24 cellular contexts compared by ENCODE assay signal in genomic region chr17:80852476-80853015, GRCh38.
DNase-seq lines count a peak whose midpoint lies in the region; ATAC-seq and TF ChIP-seq lines count a peak whose summit lies in the region.
"Had no signal": no experiment of that assay in that cellular context is flagged by ENCODE, and none has a peak within 500 bp of the region (broad histone marks: within the 10 kb centered on the region; RNA-seq: fewer than 3 reads in every experiment).

No MANE protein-coding gene starts in this region.

- H3K36me3 ChIP-seq in osteoblast (ENCODE audit: insufficient read depth, low read length), result peaks cover 4% of the 10 kb centered on the region
- H3K36me3 ChIP-seq: breast epithelium, ovary had no signal

- no peak overlapping the region for H2BK120ac ChIP-seq in H9 (ENCODE audit: low read depth, low read length, poor library complexity, severe bottlenecking)

- H3K79me2 ChIP-seq in H9 (ENCODE audit: insufficient read depth, low read length) (no peaks in the 10 kb centered on the region), osteoblast (ENCODE audit: insufficient read depth, low read length) (no peaks in the 10 kb centered on the region)

- H4K20me1 ChIP-seq in H9 (ENCODE audit: control insufficient read depth, insufficient read depth, insufficient read length), result no peaks in the 10 kb centered on the region
- H4K20me1 ChIP-seq in osteoblast (ENCODE audit: insufficient read depth, low read length), result no peaks in the 10 kb centered on the region

- no peak overlapping the region for H4K91ac ChIP-seq in H9 (ENCODE audit: insufficient read length, low read depth, low read length)

- H3K27ac Mint-ChIP-seq in T-helper 1 cell treated with Interleukin-12 subunit alpha and Interleukin-12 subunit beta and Interleukin-4 antibody, amounts not matched to agents 30 μg/mL and 1 μg/mL, for 36 hours, result peak overlapping the region; percentile 63
- peak overlapping the region in 2 of 3 experiments; percentile 45 to 49; a peak in 4 of 7 replicates for H3K27ac Mint-ChIP-seq in H9
- peak overlapping the region; percentile 22 for H3K27ac Mint-ChIP-seq in central memory CD8-positive, alpha-beta T cell (ENCODE audit: low read depth)
- no peak overlapping the region for H3K27ac Mint-ChIP-seq in activated T-helper 1 cell treated with anti-CD3 and anti-CD28 coated beads, Interleukin-12 subunit alpha, Interleukin-12 subunit beta, Interleukin-2, Interleukin-4 antibody, amounts not matched to agents 30 ng/mL and 10 ng/mL and 1 ng/mL, durations not matched to agents 14 hours and 24 hours and 36 hours
- H3K27ac Mint-ChIP-seq: natural killer cell had no signal

- no peaks in the 10 kb centered on the region for H3K27me3 ChIP-seq in H9 (ENCODE audit: insufficient read depth, low read length)
- no peaks in the 10 kb centered on the region for H3K27me3 ChIP-seq in osteoblast (ENCODE audit: insufficient read depth, low read length)
- H3K27me3 ChIP-seq: breast epithelium, ovary, right atrium auricular region had no signal

- no peak overlapping the region for H3K56ac ChIP-seq in H9 (ENCODE audit: insufficient read length, low read depth, low read length)

- no peak overlapping the region for H3K27ac ChIP-seq in H9 (ENCODE audit: insufficient read length, low read depth, low read length)
- H3K27ac ChIP-seq in osteoblast (ENCODE audit: low read depth, low read length), result peak overlapping the region; percentile 87
- H3K27ac ChIP-seq: 22Rv1, breast epithelium, KMS-11, ovary, right atrium auricular region had no signal

- H3K4me3 Mint-ChIP-seq in T-helper 1 cell treated with Interleukin-12 subunit alpha and Interleukin-12 subunit beta and Interleukin-4 antibody, amounts not matched to agents 30 μg/mL and 1 μg/mL, for 36 hours, result no peak overlapping the region
- no peak overlapping the region for H3K4me3 Mint-ChIP-seq in H9
- no peak overlapping the region for H3K4me3 Mint-ChIP-seq in central memory CD8-positive, alpha-beta T cell
- H3K4me3 Mint-ChIP-seq in activated T-helper 1 cell treated with anti-CD3 and anti-CD28 coated beads, Interleukin-12 subunit alpha, Interleukin-12 subunit beta, Interleukin-2, Interleukin-4 antibody, amounts not matched to agents 30 ng/mL and 10 ng/mL and 1 ng/mL, durations not matched to agents 14 hours and 24 hours and 36 hours, result no peak overlapping the region
- H3K4me3 Mint-ChIP-seq: CD4-positive, CD25-positive, alpha-beta regulatory T cell; natural killer cell; T-helper 17 cell; type B pancreatic cell had no signal

- H4K8ac ChIP-seq in H9 (replicated peaks; ENCODE audit: insufficient read length, low read depth, low read length), result no peak overlapping the region

- no peak overlapping the region for H2BK20ac ChIP-seq in H9 (ENCODE audit: low read depth, low read length, poor library complexity, severe bottlenecking)

- no peak overlapping the region for H3K18ac ChIP-seq in H9 (ENCODE audit: insufficient read length, low read depth, low read length)

- intact Hi-C loops in activated T-helper 1 cell treated with anti-CD3 and anti-CD28 coated beads, Interleukin-12 subunit alpha, Interleukin-12 subunit beta, Interleukin-2, Interleukin-4 antibody, amounts not matched to agents 30 ng/mL and 10 ng/mL and 1 ng/mL, durations not matched to agents 14 hours and 24 hours and 36 hours (cut with micrococcal nuclease), result no loop called here

- H3K4me2 ChIP-seq in H9 (ENCODE audit: insufficient read depth, insufficient read length, low read length) (no peak overlapping the region), osteoblast (ENCODE audit: insufficient read depth, low read length) (no peak overlapping the region)
- H3K4me2 ChIP-seq: KMS-11 had no signal

- H2BK5ac ChIP-seq in H9 (ENCODE audit: insufficient read length, low read length), result no peak overlapping the region

- no peaks in the 10 kb centered on the region for H3K9me3 ChIP-seq in H9 (ENCODE audit: control insufficient read depth, low read depth, low read length)
- H3K9me3 ChIP-seq in osteoblast (ENCODE audit: low read depth, low read length), result no peaks in the 10 kb centered on the region
- H3K9me3 ChIP-seq: breast epithelium, ovary, right atrium auricular region had no signal

- no peaks in the 10 kb centered on the region for H3K23me2 ChIP-seq in H9 (ENCODE audit: insufficient read length, low read depth, low read length, poor library complexity, severe bottlenecking)

- H4K5ac ChIP-seq in H9 (ENCODE audit: insufficient read length, low read depth, low read length), result no peak overlapping the region

- no CpG with 5 or more reads among the region's 11 CpGs for WGBS in H9 (ENCODE audit: extremely low coverage, insufficient read length, low lambda C conversion rate)

- no peak overlapping the region for H2AFZ ChIP-seq in H9 (ENCODE audit: low read length)
- no peak overlapping the region for H2AFZ ChIP-seq in osteoblast (ENCODE audit: low read length)

- H3K4me1 ChIP-seq in H9 (ENCODE audit: insufficient read depth, low read length) (no peaks in the 10 kb centered on the region), osteoblast (ENCODE audit: insufficient read depth, low read length) (peaks cover 48% of the 10 kb centered on the region)
- H3K4me1 ChIP-seq: breast epithelium, right atrium auricular region had no signal

- H3K23ac ChIP-seq in H9 (ENCODE audit: insufficient read length, low read depth, low read length), result no peak overlapping the region

- H3K14ac ChIP-seq in H9 (ENCODE audit: insufficient read depth, low read length), result no peak overlapping the region; the same call in 1 of the 2 replicates

- no peak overlapping the region for H3T11ph ChIP-seq in H9 (ENCODE audit: low read length)

- H2BK15ac ChIP-seq in H9 (ENCODE audit: low read depth, low read length), result no peak overlapping the region

- no peak for ATAC-seq in central memory CD8-positive, alpha-beta T cell (replicated peaks; ENCODE audit: extremely low read depth, poor library complexity, severe bottlenecking)
- ATAC-seq: natural killer cell, T-helper 17 cell had no signal

- no peak for TF ChIP-seq CTCF in H9 (conservative IDR thresholded peaks at IDR 0.05)
- TF ChIP-seq CTCF in osteoblast (IDR thresholded peaks at IDR 0.05; ENCODE audit: extremely low read depth, low read depth, low read length), result no peak
- no peak for TF ChIP-seq CTCF in GM20000 (IDR thresholded peaks at IDR 0.05; ENCODE audit: extremely low read depth, missing control alignments)

- no peak overlapping the region for H3K9ac ChIP-seq in H9 (ENCODE audit: extremely low read depth, insufficient read length, low read length)
- H3K9ac ChIP-seq: KMS-11 had no signal

- H3K4me3 ChIP-seq in osteoblast (ENCODE audit: insufficient read depth, low read length), result no peak overlapping the region
- H3K4me3 ChIP-seq: breast epithelium, ovary, right atrium auricular region had no signal

- DNase-seq in T-helper 1 cell (no peak), H9 (no peak), osteoblast (ENCODE audit: insufficient read length, low spot score, missing footprints) (no peak), GM20000 (ENCODE audit: low spot score) (no peak), NCI-H2107 (lab: John Stamatoyannopoulos, UW) (no peak)
- no peak for DNase-seq in central memory CD8-positive, alpha-beta T cell (ENCODE audit: low spot score in 2 of 2)
- DNase-seq in activated T-helper 1 cell treated with anti-CD3 and anti-CD28 coated beads, Interleukin-12 subunit alpha, Interleukin-12 subunit beta, Interleukin-2, Interleukin-4 antibody, amounts not matched to agents 30 ng/mL and 10 ng/mL and 1 ng/mL, durations not matched to agents 14 hours and 24 hours and 36 hours (ENCODE audit: low spot score), result no peak
- DNase-seq: activated effector memory CD4-positive, alpha-beta T cell treated with Interleukin-2 at 50 U/mL for 16 hours; CD4-positive, CD25-positive, alpha-beta regulatory T cell; effector memory CD4-positive, alpha-beta T cell; erythroblast; MM.1S; natural killer cell; NCI-H1417 treated with DMSO at 0.1 percent for 48 hours; NCI-H2081 treated with DMSO at 0.1 percent for 48 hours; NCI-H345; T-helper 17 cell had no signal

- no peaks in the 10 kb centered on the region for H3K9me3 Mint-ChIP-seq in T-helper 1 cell treated with Interleukin-12 subunit alpha and Interleukin-12 subunit beta and Interleukin-4 antibody, amounts not matched to agents 30 μg/mL and 1 μg/mL, for 36 hours
- no peaks in the 10 kb centered on the region for H3K9me3 Mint-ChIP-seq in H9
- H3K9me3 Mint-ChIP-seq in central memory CD8-positive, alpha-beta T cell, result no peaks in the 10 kb centered on the region
- no peaks in the 10 kb centered on the region for H3K9me3 Mint-ChIP-seq in activated T-helper 1 cell treated with anti-CD3 and anti-CD28 coated beads, Interleukin-12 subunit alpha, Interleukin-12 subunit beta, Interleukin-2, Interleukin-4 antibody, amounts not matched to agents 30 ng/mL and 10 ng/mL and 1 ng/mL, durations not matched to agents 14 hours and 24 hours and 36 hours
- H3K9me3 Mint-ChIP-seq: CD4-positive, CD25-positive, alpha-beta regulatory T cell; natural killer cell; type B pancreatic cell had no signal

- H2BK12ac ChIP-seq in H9 (ENCODE audit: insufficient read length, low read depth, low read length), result no peak overlapping the region

- no peaks in the 10 kb centered on the region for H3K27me3 Mint-ChIP-seq in T-helper 1 cell treated with Interleukin-12 subunit alpha and Interleukin-12 subunit beta and Interleukin-4 antibody, amounts not matched to agents 30 μg/mL and 1 μg/mL, for 36 hours (ENCODE audit: low read depth)
- no peaks in the 10 kb centered on the region for H3K27me3 Mint-ChIP-seq in H9 (ENCODE audit: low read depth)
- H3K27me3 Mint-ChIP-seq in central memory CD8-positive, alpha-beta T cell, result no peaks in the 10 kb centered on the region
- no peaks in the 10 kb centered on the region for H3K27me3 Mint-ChIP-seq in activated T-helper 1 cell treated with anti-CD3 and anti-CD28 coated beads, Interleukin-12 subunit alpha, Interleukin-12 subunit beta, Interleukin-2, Interleukin-4 antibody, amounts not matched to agents 30 ng/mL and 10 ng/mL and 1 ng/mL, durations not matched to agents 14 hours and 24 hours and 36 hours (ENCODE audit: insufficient read depth)
- H3K27me3 Mint-ChIP-seq: CD4-positive, CD25-positive, alpha-beta regulatory T cell; T-helper 17 cell; type B pancreatic cell had no signal

- H3K79me1 ChIP-seq in H9 (ENCODE audit: insufficient read depth, low read depth, low read length, poor library complexity, severe bottlenecking), result no peaks in the 10 kb centered on the region

- peaks cover 64% of the 10 kb centered on the region for H3K36me3 Mint-ChIP-seq in T-helper 1 cell treated with Interleukin-12 subunit alpha and Interleukin-12 subunit beta and Interleukin-4 antibody, amounts not matched to agents 30 μg/mL and 1 μg/mL, for 36 hours (ENCODE audit: low read depth)
- peaks cover 4 to 19% (median 5%) of the 10 kb centered on the region in 3 experiments; a peak in 6 of 7 replicates for H3K36me3 Mint-ChIP-seq in H9 (ENCODE audit: insufficient read depth in 1 of 3, low read depth in 3 of 3)
- H3K36me3 Mint-ChIP-seq in central memory CD8-positive, alpha-beta T cell (ENCODE audit: insufficient read depth), result peaks cover 7% of the 10 kb centered on the region
- H3K36me3 Mint-ChIP-seq in activated T-helper 1 cell treated with anti-CD3 and anti-CD28 coated beads, Interleukin-12 subunit alpha, Interleukin-12 subunit beta, Interleukin-2, Interleukin-4 antibody, amounts not matched to agents 30 ng/mL and 10 ng/mL and 1 ng/mL, durations not matched to agents 14 hours and 24 hours and 36 hours (ENCODE audit: low read depth), result peaks cover 62% of the 10 kb centered on the region
- H3K36me3 Mint-ChIP-seq: natural killer cell had no signal

- H3K4ac ChIP-seq in H9 (ENCODE audit: low read depth, low read length), result no peak overlapping the region

- H3K4me1 Mint-ChIP-seq in T-helper 1 cell treated with Interleukin-12 subunit alpha and Interleukin-12 subunit beta and Interleukin-4 antibody, amounts not matched to agents 30 μg/mL and 1 μg/mL, for 36 hours (ENCODE audit: low read depth), result peaks cover 70% of the 10 kb centered on the region
- peaks cover 11 to 19% of the 10 kb centered on the region in 2 experiments for H3K4me1 Mint-ChIP-seq in H9
- H3K4me1 Mint-ChIP-seq in central memory CD8-positive, alpha-beta T cell, result peaks cover 28% of the 10 kb centered on the region
- peaks cover 77% of the 10 kb centered on the region for H3K4me1 Mint-ChIP-seq in activated T-helper 1 cell treated with anti-CD3 and anti-CD28 coated beads, Interleukin-12 subunit alpha, Interleukin-12 subunit beta, Interleukin-2, Interleukin-4 antibody, amounts not matched to agents 30 ng/mL and 10 ng/mL and 1 ng/mL, durations not matched to agents 14 hours and 24 hours and 36 hours (ENCODE audit: low read depth)

- H2AK5ac ChIP-seq in H9 (ENCODE audit: insufficient read length, low read length), result no peak overlapping the region
